Comparison of ENCODE assay signal across 21 cellular contexts in the genomic region with DNA sequence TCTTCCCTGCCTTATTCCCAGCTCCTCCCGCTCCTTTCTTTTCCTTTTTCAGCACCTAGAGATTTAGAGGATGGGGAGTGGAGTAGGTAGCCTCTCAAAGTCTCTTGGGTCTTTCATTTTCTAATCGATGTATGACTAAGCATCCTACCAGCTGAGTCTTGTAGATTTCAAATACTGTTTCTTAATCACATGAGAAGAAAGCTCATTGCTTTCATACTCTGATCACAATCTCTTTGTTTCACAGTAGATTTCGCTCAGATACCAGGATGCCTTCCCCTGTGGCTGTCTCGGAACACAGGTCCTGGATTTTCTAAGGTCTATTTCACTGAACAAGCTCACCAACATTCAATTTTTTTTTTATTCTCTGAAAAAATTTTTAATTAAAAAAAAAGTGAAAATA.
"Had no signal": no experiment of that assay in that cellular context is flagged by ENCODE, and none has a peak within 500 bp of the region (broad histone marks: within the 10 kb centered on the region; RNA-seq: fewer than 3 reads in every experiment).

No MANE protein-coding gene starts in this region.

- ATAC-seq: activated CD8-positive, alpha-beta memory T cell treated with anti-CD3 and anti-CD28 coated beads, Interleukin-2, amount 10 ng/mL, durations not matched to agents 7 days and 5 days; heart left ventricle; left ventricle myocardium superior; mucosa of descending colon; SK-N-SH treated with all-trans-retinoic acid at 6 μM for 48 hours; stimulated activated memory B cell treated with anti-CD40 and anti-IgM and Interleukin-4, amounts not matched to agents 10 μg/mL and 1 μg/mL and 100 μg/mL, for 72 hours had no signal

- H3K27ac Mint-ChIP-seq: activated CD4-positive, alpha-beta memory T cell treated with anti-CD3 and anti-CD28 coated beads, Interleukin-2, amount 10 ng/mL, durations not matched to agents 7 days and 5 days; activated CD8-positive, alpha-beta memory T cell treated with anti-CD3 and anti-CD28 coated beads, Interleukin-2, amount 10 ng/mL, durations not matched to agents 7 days and 5 days; activated naive CD4-positive, alpha-beta T cell treated with anti-CD3 and anti-CD28 coated beads for 36 hours; activated T-helper 2 cell treated with anti-CD3 and anti-CD28 coated beads, Interferon-gamma antibody, Interleukin-2, Interleukin-4, amounts not matched to agents 10 μg/mL and 5 μg/mL and 100 μg/mL, durations not matched to agents 14 hours and 24 hours and 36 hours; memory B cell; stimulated activated memory B cell treated with anti-CD40 and anti-IgM and Interleukin-4, amounts not matched to agents 10 μg/mL and 1 μg/mL and 100 μg/mL, for 72 hours had no signal

- DNase-seq: activated CD4-positive, alpha-beta memory T cell treated with anti-CD3 and anti-CD28 coated beads, Interleukin-2, amount 10 ng/mL, durations not matched to agents 7 days and 5 days; activated CD4-positive, alpha-beta T cell treated with anti-CD3 and anti-CD28 coated beads for 1 hour; activated CD8-positive, alpha-beta memory T cell treated with anti-CD3 and anti-CD28 coated beads, Interleukin-2, amount 10 ng/mL, durations not matched to agents 7 days and 5 days; activated naive CD4-positive, alpha-beta T cell treated with anti-CD3 and anti-CD28 coated beads for 36 hours; aorta; cortex of kidney; heart left ventricle; left ventricle myocardium superior; mucosa of descending colon; naive B cell; posterior cingulate gyrus; retina; spleen; stimulated activated CD4-positive, alpha-beta T cell treated with anti-CD3 and anti-CD28 coated beads, Interleukin-4, amount 100 ng/mL, for 4 hours; thyroid gland had no signal

- H3K4me3 ChIP-seq: heart left ventricle, mucosa of descending colon, spleen, thyroid gland had no signal

- H3K4me1 Mint-ChIP-seq: memory B cell; stimulated activated memory B cell treated with anti-CD40 and anti-IgM and Interleukin-4, amounts not matched to agents 10 μg/mL and 1 μg/mL and 100 μg/mL, for 72 hours had no signal

- H3K9me3 ChIP-seq: heart left ventricle, mucosa of descending colon, neutrophil, spleen, thyroid gland had no signal

- H3K27me3 ChIP-seq: heart left ventricle, neutrophil, spleen, thyroid gland had no signal

- H3K27ac ChIP-seq: heart left ventricle, neutrophil, spleen, thyroid gland, VCaP had no signal

- H3K4me1 ChIP-seq: spleen had no signal

- H3K4me3 Mint-ChIP-seq: activated CD4-positive, alpha-beta memory T cell treated with anti-CD3 and anti-CD28 coated beads, Interleukin-2, amount 10 ng/mL, durations not matched to agents 7 days and 5 days; activated CD8-positive, alpha-beta memory T cell treated with anti-CD3 and anti-CD28 coated beads, Interleukin-2, amount 10 ng/mL, durations not matched to agents 7 days and 5 days; activated naive CD4-positive, alpha-beta T cell treated with anti-CD3 and anti-CD28 coated beads for 36 hours; memory B cell; naive B cell; stimulated activated memory B cell treated with anti-CD40 and anti-IgM and Interleukin-4, amounts not matched to agents 10 μg/mL and 1 μg/mL and 100 μg/mL, for 72 hours had no signal

- H3K27me3 Mint-ChIP-seq: activated CD4-positive, alpha-beta memory T cell treated with anti-CD3 and anti-CD28 coated beads, Interleukin-2, amount 10 ng/mL, durations not matched to agents 7 days and 5 days; activated CD8-positive, alpha-beta memory T cell treated with anti-CD3 and anti-CD28 coated beads, Interleukin-2, amount 10 ng/mL, durations not matched to agents 7 days and 5 days; memory B cell; naive B cell; stimulated activated memory B cell treated with anti-CD40 and anti-IgM and Interleukin-4, amounts not matched to agents 10 μg/mL and 1 μg/mL and 100 μg/mL, for 72 hours had no signal

- H3K9me3 Mint-ChIP-seq: activated CD4-positive, alpha-beta memory T cell treated with anti-CD3 and anti-CD28 coated beads, Interleukin-2, amount 10 ng/mL, durations not matched to agents 7 days and 5 days; activated naive CD4-positive, alpha-beta T cell treated with anti-CD3 and anti-CD28 coated beads for 36 hours; activated T-helper 2 cell treated with anti-CD3 and anti-CD28 coated beads, Interferon-gamma antibody, Interleukin-2, Interleukin-4, amounts not matched to agents 10 μg/mL and 5 μg/mL and 100 μg/mL, durations not matched to agents 14 hours and 24 hours and 36 hours; memory B cell; naive B cell; stimulated activated memory B cell treated with anti-CD40 and anti-IgM and Interleukin-4, amounts not matched to agents 10 μg/mL and 1 μg/mL and 100 μg/mL, for 72 hours had no signal
